Comparison of ENCODE assay signal across 13 cellular contexts in genomic region chr2:234963785-234964615, GRCh38. TPM values are rescaled to one million over a fixed set of nuclear protein-coding genes. Genes with fewer than 3 reads are reported as not detected.
A peak's percentile ranks its signal among the peaks of the same experiment; 100 is the strongest.
DNase-seq lines count a peak whose midpoint lies in the region; ATAC-seq and TF ChIP-seq lines count a peak whose summit lies in the region.
"Had no signal": no experiment of that assay in that cellular context is flagged by ENCODE, and none has a peak within 500 bp of the region (broad histone marks: within the 10 kb centered on the region; RNA-seq: fewer than 3 reads in every experiment).

No MANE protein-coding gene starts in this region.

- no peaks in the 10 kb centered on the region for H3K36me3 ChIP-seq in GM23338 (ENCODE audit: insufficient read depth)
- peaks cover 5% of the 10 kb centered on the region; the same call in 1 of the 2 replicates for H3K36me3 ChIP-seq in RWPE2 (ENCODE audit: low read depth)
- H3K36me3 ChIP-seq in sigmoid colon, result no peaks in the 10 kb centered on the region
- H3K36me3 ChIP-seq: upper lobe of left lung had no signal

- H3K4me3 ChIP-seq in GM23338, result no peak overlapping the region
- H3K4me3 ChIP-seq in RWPE2 (ENCODE audit: severe bottlenecking), result no peak overlapping the region
- peak overlapping the region; percentile 12 for H3K4me3 ChIP-seq in fibroblast of pulmonary artery (replicated peaks; ENCODE audit: low read depth, low read length)
- H3K4me3 ChIP-seq in sigmoid colon, result no peak overlapping the region
- H3K4me3 ChIP-seq: SK-N-MC, upper lobe of left lung had no signal

- no peak overlapping the region for H3K27ac ChIP-seq in GM23338 (ENCODE audit: low read depth)
- peak overlapping the region; percentile 65 for H3K27ac ChIP-seq in RWPE2 (ENCODE audit: poor library complexity, severe bottlenecking)
- peak overlapping the region in 3 of 4 donors; percentile 39 to 54 (median 51) for H3K27ac ChIP-seq in sigmoid colon
- H3K27ac ChIP-seq: SK-N-MC, upper lobe of left lung had no signal

- H2AFZ ChIP-seq in GM23338, result no peak overlapping the region

- no peak for TF ChIP-seq POLR2A in sigmoid colon (IDR thresholded peaks at IDR 0.05)

- H3K36me3 Mint-ChIP-seq in GM23338 (ENCODE audit: low read depth), result peaks cover 6% of the 10 kb centered on the region; the same call in 2 of the 3 replicates
- no peaks in the 10 kb centered on the region for H3K36me3 Mint-ChIP-seq in activated naive CD4-positive, alpha-beta T cell treated with anti-CD3 and anti-CD28 coated beads for 36 hours (ENCODE audit: low read depth)
- H3K36me3 Mint-ChIP-seq: naive thymus-derived CD8-positive, alpha-beta T cell had no signal

- TF ChIP-seq CTCF in GM23338 (conservative IDR thresholded peaks at IDR 0.05; ENCODE audit: low read depth in 2 of 2) (no peak), RWPE2 (IDR thresholded peaks at IDR 0.05; ENCODE audit: poor library complexity, severe bottlenecking) (no peak), fibroblast of pulmonary artery (IDR thresholded peaks at IDR 0.05; ENCODE audit: low read length, missing control alignments) (no peak), sigmoid colon (IDR thresholded peaks at IDR 0.05) (no peak)

- no peaks in the 10 kb centered on the region for H3K9me2 ChIP-seq in GM23338 (ENCODE audit: insufficient read depth)

- H3F3A ChIP-seq in GM23338 (replicated peaks; ENCODE audit: low read depth), result no peaks in the 10 kb centered on the region; the same call in 1 of the 2 replicates

- CTCF ChIA-PET in activated naive CD4-positive, alpha-beta T cell treated with anti-CD3 and anti-CD28 coated beads for 36 hours (lab: Charles Lee), result no interaction called here

- H3K4me1 ChIP-seq in GM23338 (ENCODE audit: insufficient read depth) (peaks cover 32% of the 10 kb centered on the region), RWPE2 (ENCODE audit: insufficient read depth, poor library complexity, severe bottlenecking) (peaks cover 30% of the 10 kb centered on the region), sigmoid colon (peaks cover 0 to 38% (median 32%) of the 10 kb centered on the region in 4 donors)

- no peak overlapping the region for H3K4me3 Mint-ChIP-seq in GM23338
- H3K4me3 Mint-ChIP-seq in activated naive CD4-positive, alpha-beta T cell treated with anti-CD3 and anti-CD28 coated beads for 36 hours, result no peak overlapping the region
- H3K4me3 Mint-ChIP-seq: naive thymus-derived CD8-positive, alpha-beta T cell had no signal

- H3K27me3 ChIP-seq in GM23338 (ENCODE audit: insufficient read depth) (no peaks in the 10 kb centered on the region), RWPE2 (ENCODE audit: insufficient read depth, poor library complexity, severe bottlenecking) (no peaks in the 10 kb centered on the region), sigmoid colon (no peaks in the 10 kb centered on the region)
- H3K27me3 ChIP-seq: upper lobe of left lung had no signal

- intact Hi-C loops in sigmoid colon (cut with DNase I), result no loop called here
- intact Hi-C loops in activated naive CD4-positive, alpha-beta T cell treated with anti-CD3 and anti-CD28 coated beads for 36 hours (cut with micrococcal nuclease), result no loop called here

- no peaks in the 10 kb centered on the region for H3K9me3 Mint-ChIP-seq in GM23338
- H3K9me3 Mint-ChIP-seq in activated naive CD4-positive, alpha-beta T cell treated with anti-CD3 and anti-CD28 coated beads for 36 hours, result no peaks in the 10 kb centered on the region
- H3K9me3 Mint-ChIP-seq: naive thymus-derived CD8-positive, alpha-beta T cell had no signal

- TF ChIP-seq EP300 in sigmoid colon (IDR thresholded peaks at IDR 0.05), result no peak

- peaks cover 57% of the 10 kb centered on the region for H4K20me1 ChIP-seq in GM23338 (replicated peaks; ENCODE audit: insufficient read depth)

- H3K79me2 ChIP-seq in GM23338 (replicated peaks; ENCODE audit: insufficient read depth), result peaks cover 100% of the 10 kb centered on the region

- WGBS in sigmoid colon, 2 donors, result 86 to 90% methylated on average over 10 of the region's 10 CpGs

- no peak for ATAC-seq in GM23338
- peak; percentile 93 for ATAC-seq in RWPE2 (ENCODE audit: low read depth)
- ATAC-seq in GM19463 (IDR thresholded peaks at IDR 0.05; ENCODE audit: unreplicated experiment), result no peak
- ATAC-seq: naive thymus-derived CD8-positive, alpha-beta T cell had no signal

- H3K27me3 Mint-ChIP-seq in GM23338 (ENCODE audit: insufficient read depth, low read depth, poor library complexity), result peaks cover 8% of the 10 kb centered on the region
- H3K27me3 Mint-ChIP-seq in activated naive CD4-positive, alpha-beta T cell treated with anti-CD3 and anti-CD28 coated beads for 36 hours (ENCODE audit: low read depth), result peaks cover 3% of the 10 kb centered on the region

- DNase-seq in GM23338 (ENCODE audit: low spot score) (no peak), RWPE2 (ENCODE audit: low spot score) (peak; percentile 81), fibroblast of pulmonary artery (ENCODE audit: low read depth) (peak; percentile 73), sigmoid colon (peak; percentile 89), mucosa of gallbladder (ENCODE audit: low spot score) (no peak)
- DNase-seq in activated naive CD4-positive, alpha-beta T cell treated with anti-CD3 and anti-CD28 coated beads for 36 hours, result no peak
- DNase-seq in activated CD4-positive, alpha-beta T cell treated with anti-CD3 and anti-CD28 coated beads, Interleukin-2, amount 50 U/mL, for 48 hours, result no peak
- DNase-seq: caudate nucleus; naive thymus-derived CD8-positive, alpha-beta T cell; NCI-H187; upper lobe of left lung had no signal

- H3K4me1 Mint-ChIP-seq in GM23338, result peaks cover 48% of the 10 kb centered on the region
- H3K4me1 Mint-ChIP-seq in activated naive CD4-positive, alpha-beta T cell treated with anti-CD3 and anti-CD28 coated beads for 36 hours (ENCODE audit: low read depth), result no peaks in the 10 kb centered on the region

- 0 out of 2 replicates have a peak overlapping the region, but pooled peaks have one; percentile 31 for H3K27ac Mint-ChIP-seq in GM23338
- H3K27ac Mint-ChIP-seq in activated naive CD4-positive, alpha-beta T cell treated with anti-CD3 and anti-CD28 coated beads for 36 hours, result no peak overlapping the region
- H3K27ac Mint-ChIP-seq: naive thymus-derived CD8-positive, alpha-beta T cell had no signal

- no peak overlapping the region for H3K4me2 ChIP-seq in GM23338

- H3K9me3 ChIP-seq in RWPE2 (ENCODE audit: severe bottlenecking) (no peaks in the 10 kb centered on the region), sigmoid colon (no peaks in the 10 kb centered on the region)
- H3K9me3 ChIP-seq: upper lobe of left lung had no signal

TF ChIP-seq in GM23338, 12 proteins besides CTCF, POLR2A, EP300 and RAD21:
- TF ChIP-seq STAT1 (IDR thresholded peaks at IDR 0.05; ENCODE audit: unreplicated experiment), result no peak
TF ChIP-seq in GM23338: peak in this region for 0.

RNA-seq across cellular contexts. Expression of gene SH3BP4, which starts 12.2 kb away (rescaled TPM):
- 50.9 and 57.6 TPM in 2 replicates for total RNA-seq in GM23338 (2014; rRNA removed; shearing (Covaris generic))
- 15.1 and 15.6 TPM in 2 replicates for polyA plus RNA-seq in GM23338 (2016; fragmentation: Nextera tagmentation; extraction: Ambion mirVana)
- total RNA-seq in sigmoid colon, result 10 to 100 TPM; 11.4 to 22.8 (median 19.1) TPM
- 10 to 100 TPM in 1 of 3 donors, 1 to 10 TPM in 2; 4.8 to 14.0 (median 7.2) TPM for polyA plus RNA-seq in sigmoid colon
- under 1 TPM; 0.42 to 0.64 TPM for total RNA-seq in activated naive CD4-positive, alpha-beta T cell treated with anti-CD3 and anti-CD28 coated beads for 36 hours
- 51.7 TPM for total RNA-seq in mucosa of gallbladder
- polyA plus RNA-seq: naive thymus-derived CD8-positive, alpha-beta T cell had no signal

Comparison
In these comparisons a context has a peak if more than half of its experiments do, and no peak if none do; other contexts are left out.
1. DNase-seq: peak in RWPE2 (single experiment), fibroblast of pulmonary artery (single experiment) and sigmoid colon (single experiment); none in GM23338 (single experiment), activated naive CD4-positive, alpha-beta T cell treated with anti-CD3 and anti-CD28 coated beads for 36 hours (single experiment), activated CD4-positive, alpha-beta T cell treated with anti-CD3 and anti-CD28 coated beads, Interleukin-2, amount 50 U/mL, for 48 hours (0 of 2) and mucosa of gallbladder (single experiment).
2. RNA of gene SH3BP4, which starts 12.2 kb away (total RNA-seq): 51.7 TPM in mucosa of gallbladder (single experiment), 50.9 to 57.6 TPM in GM23338 and 11.4 to 22.8 TPM in sigmoid colon; 0.42 to 0.64 TPM in activated naive CD4-positive, alpha-beta T cell treated with anti-CD3 and anti-CD28 coated beads for 36 hours; every median in the first group is over 4 times any median in the second.